Comparison of ENCODE assay signal across 8 cellular contexts in genomic region chr12:52506858-52507715, GRCh38. TPM values are rescaled to one million over a fixed set of nuclear protein-coding genes. Genes with fewer than 3 reads are reported as not detected.
DNase-seq lines count a peak whose midpoint lies in the region; ATAC-seq and TF ChIP-seq lines count a peak whose summit lies in the region.

No MANE protein-coding gene starts in this region.

- TF ChIP-seq POLR2A in sigmoid colon (IDR thresholded peaks at IDR 0.05): no peak

- no peaks in the 10 kb centered on the region for H3K9me3 Mint-ChIP-seq in glutamatergic neuron (ENCODE audit: unreplicated experiment)

- peaks cover 0 to 1% (median 0%) of the 10 kb centered on the region in 4 donors for H3K9me3 ChIP-seq in sigmoid colon

- no peak overlapping the region for H3K27ac ChIP-seq in sigmoid colon

- ATAC-seq in HG02588 (IDR thresholded peaks at IDR 0.05; ENCODE audit: unreplicated experiment): no peak
- no peak for ATAC-seq in GM19035 (IDR thresholded peaks at IDR 0.05; ENCODE audit: unreplicated experiment)

- H3K4me1 Mint-ChIP-seq in glutamatergic neuron (ENCODE audit: low read depth, unreplicated experiment): no peaks in the 10 kb centered on the region

- TF ChIP-seq EP300 in Ishikawa (IDR thresholded peaks at IDR 0.05; ENCODE audit: borderline replicate concordance): no peak
- no peak for TF ChIP-seq EP300 in sigmoid colon (IDR thresholded peaks at IDR 0.05)

- no peaks in the 10 kb centered on the region for H3K36me3 Mint-ChIP-seq in glutamatergic neuron (ENCODE audit: unreplicated experiment)

- no peaks in the 10 kb centered on the region for H3K36me3 ChIP-seq in sigmoid colon

- H3K4me3 Mint-ChIP-seq in glutamatergic neuron (ENCODE audit: unreplicated experiment): no peak overlapping the region

- WGBS in sigmoid colon, 2 donors: 40 to 47% methylated on average over 4 of the region's 4 CpGs

- no peaks in the 10 kb centered on the region for H3K27me3 Mint-ChIP-seq in glutamatergic neuron (ENCODE audit: unreplicated experiment)

- TF ChIP-seq RAD21 in Ishikawa (IDR thresholded peaks at IDR 0.05; ENCODE audit: low read depth): peak; percentile 66

- no peak overlapping the region for H3K27ac Mint-ChIP-seq in glutamatergic neuron (ENCODE audit: unreplicated experiment)

- intact Hi-C loops in sigmoid colon (cut with DNase I): loop anchor here (1.0 kb wide), 1 partner anchor 135 kb away; no protein-coding TSS in a partner anchor

- H3K27me3 ChIP-seq in sigmoid colon: peaks cover 0 to 3% (median 0%) of the 10 kb centered on the region in 3 donors

- TF ChIP-seq CTCF in glutamatergic neuron (IDR thresholded peaks at IDR 0.05; ENCODE audit: partially characterized antibody, unreplicated experiment): peak; percentile 69
- peak; percentile 25 to 56 (median 48) for TF ChIP-seq CTCF in sigmoid colon (IDR thresholded peaks at IDR 0.05)

- no peak overlapping the region for H3K4me3 ChIP-seq in sigmoid colon

- DNase-seq in D341Med (ENCODE audit: low spot score): peak; percentile 55
- peak; percentile 33 for DNase-seq in UCSD-AML1 (lab: John Stamatoyannopoulos, UW; ENCODE audit: unreplicated experiment)
- no peak for DNase-seq in glutamatergic neuron
- DNase-seq in sigmoid colon: no peak
- no peak for DNase-seq in HPDE6-E6E7 (ENCODE audit: extremely low spot score)

- peaks cover 0 to 9% (median 2%) of the 10 kb centered on the region in 4 donors for H3K4me1 ChIP-seq in sigmoid colon

TF ChIP-seq in Ishikawa, 13 proteins besides CTCF, POLR2A, EP300 and RAD21:
- TF ChIP-seq USF1 (IDR thresholded peaks at IDR 0.05) (no peak), YY1 (IDR thresholded peaks at IDR 0.05; ENCODE audit: low read depth) (peak; percentile 45; the same call in 1 of the 2 replicates), FOXM1 (IDR thresholded peaks at IDR 0.05; ENCODE audit: borderline replicate concordance, low read depth) (no peak), ZBTB7A (IDR thresholded peaks at IDR 0.05; ENCODE audit: low read depth) (0 out of 2 replicates have a peak, but pooled peaks have one; percentile 44), MAX (IDR thresholded peaks at IDR 0.05) (no peak)

RNA-seq across cellular contexts. Expression of gene KRT5, which starts 13.1 kb away (rescaled TPM):
- total RNA-seq in glutamatergic neuron (ENCODE audit: unreplicated experiment) (not detected), sigmoid colon (under 1 TPM in 1 of 4 donors, not detected in 3; 0.36 TPM)
- 1 to 10 TPM in 2 of 3 donors, not detected in 1; 1.1 to 7.8 TPM for polyA plus RNA-seq in sigmoid colon

RNA-seq across cellular contexts. Expression of gene KRT6A, which starts 14.0 kb away (rescaled TPM):
- not detected for total RNA-seq in glutamatergic neuron (ENCODE audit: unreplicated experiment)
- total RNA-seq in sigmoid colon: not detected
- polyA plus RNA-seq in sigmoid colon: 1 to 10 TPM in 1 of 3 donors, under 1 TPM in 1, not detected in 1; 0.19 to 6.0 TPM

RNA-seq across cellular contexts. Expression of gene KRT6C, which starts 33.5 kb away (rescaled TPM):
- not detected for total RNA-seq in glutamatergic neuron (ENCODE audit: unreplicated experiment)
- not detected for total RNA-seq in sigmoid colon
- polyA plus RNA-seq in sigmoid colon: under 1 TPM in 1 of 3 donors, not detected in 2; 0.60 TPM

RNA-seq across cellular contexts. Expression of gene KRT71, which starts 45.9 kb away (rescaled TPM):
- total RNA-seq in glutamatergic neuron (ENCODE audit: unreplicated experiment) (not detected), sigmoid colon (not detected)
- polyA plus RNA-seq in sigmoid colon: not detected

RNA-seq across cellular contexts. Expression of gene KRT6B, which starts 55.1 kb away (rescaled TPM):
- total RNA-seq in glutamatergic neuron (ENCODE audit: unreplicated experiment) (not detected), sigmoid colon (not detected)
- under 1 TPM in 2 of 3 donors, not detected in 1; 0.60 to 0.61 TPM for polyA plus RNA-seq in sigmoid colon

Comparison
In these comparisons a context has a peak if more than half of its experiments do, and no peak if none do; other contexts are left out.
1. DNase-seq: peak in D341Med (single experiment) and UCSD-AML1 (single experiment); none in glutamatergic neuron (single experiment), sigmoid colon (single experiment) and HPDE6-E6E7 (single experiment).